ENCODE assay signal across 1 cellular context in the genomic region with DNA sequence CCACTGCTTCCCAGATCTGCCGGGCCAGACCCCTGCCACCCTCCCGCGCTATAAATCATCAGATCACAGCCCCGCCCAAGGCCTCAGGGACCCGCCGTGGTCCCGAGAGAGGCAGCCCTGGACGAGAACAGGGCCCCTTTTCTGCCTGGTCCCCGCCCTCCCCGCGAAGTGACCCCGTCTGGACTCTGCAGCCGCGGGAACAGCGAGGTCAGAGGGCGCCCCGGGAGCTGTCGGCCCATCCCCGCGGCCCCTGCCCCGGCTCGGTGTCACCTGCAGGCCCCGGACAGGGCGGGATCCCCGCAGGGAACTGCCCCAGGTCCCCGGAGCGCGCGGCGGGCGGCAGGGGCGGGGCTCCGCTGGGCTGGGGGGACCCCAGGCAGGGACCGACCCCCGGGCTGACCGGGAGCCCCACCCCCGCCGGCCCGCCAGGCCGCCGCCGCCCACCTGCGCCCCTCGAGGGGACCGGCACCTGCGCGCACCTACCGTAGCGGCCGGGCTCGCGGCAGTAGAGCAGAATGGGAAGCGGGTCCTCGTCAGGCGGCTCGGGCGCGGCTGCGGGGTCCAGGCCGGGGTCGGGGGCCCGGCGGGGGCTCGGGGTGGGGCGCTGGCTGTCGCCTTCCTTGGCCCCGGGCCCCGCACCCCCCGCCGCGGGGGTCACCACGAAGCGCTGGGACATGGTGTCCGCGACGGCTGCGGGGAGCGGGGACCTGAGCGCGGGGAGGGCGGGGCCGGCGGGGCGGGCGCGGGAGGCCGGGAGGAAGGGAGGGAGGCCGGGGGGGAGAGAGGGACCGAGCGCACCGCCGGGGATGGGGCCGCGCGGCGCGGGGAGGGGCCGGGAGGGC.
TF ChIP-seq lines count a peak whose summit lies in the region.

No MANE protein-coding gene starts in this region.

TF ChIP-seq in HepG2, 621 proteins besides CTCF, POLR2A, EP300 and RAD21 (continues in another document):
- TF ChIP-seq, protein P1, sequence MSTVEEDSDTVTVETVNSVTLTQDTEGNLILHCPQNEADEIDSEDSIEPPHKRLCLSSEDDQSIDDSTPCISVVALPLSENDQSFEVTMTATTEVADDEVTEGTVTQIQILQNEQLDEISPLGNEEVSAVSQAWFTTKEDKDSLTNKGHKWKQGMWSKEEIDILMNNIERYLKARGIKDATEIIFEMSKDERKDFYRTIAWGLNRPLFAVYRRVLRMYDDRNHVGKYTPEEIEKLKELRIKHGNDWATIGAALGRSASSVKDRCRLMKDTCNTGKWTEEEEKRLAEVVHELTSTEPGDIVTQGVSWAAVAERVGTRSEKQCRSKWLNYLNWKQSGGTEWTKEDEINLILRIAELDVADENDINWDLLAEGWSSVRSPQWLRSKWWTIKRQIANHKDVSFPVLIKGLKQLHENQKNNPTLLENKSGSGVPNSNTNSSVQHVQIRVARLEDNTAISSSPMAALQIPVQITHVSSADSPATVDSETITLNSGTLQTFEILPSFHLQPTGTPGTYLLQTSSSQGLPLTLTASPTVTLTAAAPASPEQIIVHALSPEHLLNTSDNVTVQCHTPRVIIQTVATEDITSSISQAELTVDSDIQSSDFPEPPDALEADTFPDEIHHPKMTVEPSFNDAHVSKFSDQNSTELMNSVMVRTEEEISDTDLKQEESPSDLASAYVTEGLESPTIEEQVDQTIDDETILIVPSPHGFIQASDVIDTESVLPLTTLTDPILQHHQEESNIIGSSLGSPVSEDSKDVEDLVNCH (CRISPR knock-in tag; IDR thresholded peaks at IDR 0.05): no peak
- TF ChIP-seq ZNF383 (CRISPR knock-in tag; IDR thresholded peaks at IDR 0.05; ENCODE audit: borderline replicate concordance) (no peak), KDM5B (CRISPR knock-in tag; IDR thresholded peaks at IDR 0.05; ENCODE audit: borderline replicate concordance) (no peak), HNRNPL (IDR thresholded peaks at IDR 0.05; ENCODE audit: low read depth, low read length) (no peak), ZNF83 (CRISPR knock-in tag; IDR thresholded peaks at IDR 0.05; ENCODE audit: borderline replicate concordance) (no peak), SIX1 (CRISPR knock-in tag; IDR thresholded peaks at IDR 0.05; ENCODE audit: borderline replicate concordance) (no peak), PHF5A (CRISPR knock-in tag; IDR thresholded peaks at IDR 0.05; ENCODE audit: low read depth, unreplicated experiment) (no peak), ZNF496 (CRISPR knock-in tag; IDR thresholded peaks at IDR 0.05; ENCODE audit: insufficient replicate concordance) (no peak), ZSCAN20 (CRISPR knock-in tag; IDR thresholded peaks at IDR 0.05; ENCODE audit: borderline replicate concordance) (no peak), FOXP1 (IDR thresholded peaks at IDR 0.05) (no peak), FOXP1 (CRISPR knock-in tag; IDR thresholded peaks at IDR 0.05) (no peak), HNF4A (CRISPR knock-in tag; IDR thresholded peaks at IDR 0.05) (peak; percentile 30; the same call in 1 of the 2 replicates), FOXJ3 (CRISPR knock-in tag; IDR thresholded peaks at IDR 0.05; ENCODE audit: borderline replicate concordance) (no peak), ZFP62 (CRISPR knock-in tag; IDR thresholded peaks at IDR 0.05) (no peak), MED8 (CRISPR knock-in tag; IDR thresholded peaks at IDR 0.05; ENCODE audit: insufficient replicate concordance) (no peak), YY1 (IDR thresholded peaks at IDR 0.05; ENCODE audit: insufficient read depth, insufficient replicate concordance, low read depth, low read length) (no peak), KDM3A (CRISPR knock-in tag; IDR thresholded peaks at IDR 0.05; ENCODE audit: low read depth) (no peak), ZZZ3 (CRISPR knock-in tag; IDR thresholded peaks at IDR 0.05; ENCODE audit: borderline replicate concordance) (no peak), ZNF124 (CRISPR knock-in tag; IDR thresholded peaks at IDR 0.05) (no peak), ZNF883 (CRISPR knock-in tag; IDR thresholded peaks at IDR 0.05; ENCODE audit: not compliant biosample characterization) (no peak)
- TF ChIP-seq, protein P2, sequence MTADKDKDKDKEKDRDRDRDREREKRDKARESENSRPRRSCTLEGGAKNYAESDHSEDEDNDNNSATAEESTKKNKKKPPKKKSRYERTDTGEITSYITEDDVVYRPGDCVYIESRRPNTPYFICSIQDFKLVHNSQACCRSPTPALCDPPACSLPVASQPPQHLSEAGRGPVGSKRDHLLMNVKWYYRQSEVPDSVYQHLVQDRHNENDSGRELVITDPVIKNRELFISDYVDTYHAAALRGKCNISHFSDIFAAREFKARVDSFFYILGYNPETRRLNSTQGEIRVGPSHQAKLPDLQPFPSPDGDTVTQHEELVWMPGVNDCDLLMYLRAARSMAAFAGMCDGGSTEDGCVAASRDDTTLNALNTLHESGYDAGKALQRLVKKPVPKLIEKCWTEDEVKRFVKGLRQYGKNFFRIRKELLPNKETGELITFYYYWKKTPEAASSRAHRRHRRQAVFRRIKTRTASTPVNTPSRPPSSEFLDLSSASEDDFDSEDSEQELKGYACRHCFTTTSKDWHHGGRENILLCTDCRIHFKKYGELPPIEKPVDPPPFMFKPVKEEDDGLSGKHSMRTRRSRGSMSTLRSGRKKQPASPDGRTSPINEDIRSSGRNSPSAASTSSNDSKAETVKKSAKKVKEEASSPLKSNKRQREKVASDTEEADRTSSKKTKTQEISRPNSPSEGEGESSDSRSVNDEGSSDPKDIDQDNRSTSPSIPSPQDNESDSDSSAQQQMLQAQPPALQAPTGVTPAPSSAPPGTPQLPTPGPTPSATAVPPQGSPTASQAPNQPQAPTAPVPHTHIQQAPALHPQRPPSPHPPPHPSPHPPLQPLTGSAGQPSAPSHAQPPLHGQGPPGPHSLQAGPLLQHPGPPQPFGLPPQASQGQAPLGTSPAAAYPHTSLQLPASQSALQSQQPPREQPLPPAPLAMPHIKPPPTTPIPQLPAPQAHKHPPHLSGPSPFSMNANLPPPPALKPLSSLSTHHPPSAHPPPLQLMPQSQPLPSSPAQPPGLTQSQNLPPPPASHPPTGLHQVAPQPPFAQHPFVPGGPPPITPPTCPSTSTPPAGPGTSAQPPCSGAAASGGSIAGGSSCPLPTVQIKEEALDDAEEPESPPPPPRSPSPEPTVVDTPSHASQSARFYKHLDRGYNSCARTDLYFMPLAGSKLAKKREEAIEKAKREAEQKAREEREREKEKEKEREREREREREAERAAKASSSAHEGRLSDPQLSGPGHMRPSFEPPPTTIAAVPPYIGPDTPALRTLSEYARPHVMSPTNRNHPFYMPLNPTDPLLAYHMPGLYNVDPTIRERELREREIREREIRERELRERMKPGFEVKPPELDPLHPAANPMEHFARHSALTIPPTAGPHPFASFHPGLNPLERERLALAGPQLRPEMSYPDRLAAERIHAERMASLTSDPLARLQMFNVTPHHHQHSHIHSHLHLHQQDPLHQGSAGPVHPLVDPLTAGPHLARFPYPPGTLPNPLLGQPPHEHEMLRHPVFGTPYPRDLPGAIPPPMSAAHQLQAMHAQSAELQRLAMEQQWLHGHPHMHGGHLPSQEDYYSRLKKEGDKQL (CRISPR knock-in tag; IDR thresholded peaks at IDR 0.05; ENCODE audit: low read depth): no peak
- TF ChIP-seq, protein P3, sequence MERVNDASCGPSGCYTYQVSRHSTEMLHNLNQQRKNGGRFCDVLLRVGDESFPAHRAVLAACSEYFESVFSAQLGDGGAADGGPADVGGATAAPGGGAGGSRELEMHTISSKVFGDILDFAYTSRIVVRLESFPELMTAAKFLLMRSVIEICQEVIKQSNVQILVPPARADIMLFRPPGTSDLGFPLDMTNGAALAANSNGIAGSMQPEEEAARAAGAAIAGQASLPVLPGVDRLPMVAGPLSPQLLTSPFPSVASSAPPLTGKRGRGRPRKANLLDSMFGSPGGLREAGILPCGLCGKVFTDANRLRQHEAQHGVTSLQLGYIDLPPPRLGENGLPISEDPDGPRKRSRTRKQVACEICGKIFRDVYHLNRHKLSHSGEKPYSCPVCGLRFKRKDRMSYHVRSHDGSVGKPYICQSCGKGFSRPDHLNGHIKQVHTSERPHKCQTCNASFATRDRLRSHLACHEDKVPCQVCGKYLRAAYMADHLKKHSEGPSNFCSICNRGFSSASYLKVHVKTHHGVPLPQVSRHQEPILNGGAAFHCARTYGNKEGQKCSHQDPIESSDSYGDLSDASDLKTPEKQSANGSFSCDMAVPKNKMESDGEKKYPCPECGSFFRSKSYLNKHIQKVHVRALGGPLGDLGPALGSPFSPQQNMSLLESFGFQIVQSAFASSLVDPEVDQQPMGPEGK (CRISPR knock-in tag; IDR thresholded peaks at IDR 0.05): 0 out of 2 replicates have a peak, but pooled peaks have one; percentile 33
- TF ChIP-seq, protein P4, sequence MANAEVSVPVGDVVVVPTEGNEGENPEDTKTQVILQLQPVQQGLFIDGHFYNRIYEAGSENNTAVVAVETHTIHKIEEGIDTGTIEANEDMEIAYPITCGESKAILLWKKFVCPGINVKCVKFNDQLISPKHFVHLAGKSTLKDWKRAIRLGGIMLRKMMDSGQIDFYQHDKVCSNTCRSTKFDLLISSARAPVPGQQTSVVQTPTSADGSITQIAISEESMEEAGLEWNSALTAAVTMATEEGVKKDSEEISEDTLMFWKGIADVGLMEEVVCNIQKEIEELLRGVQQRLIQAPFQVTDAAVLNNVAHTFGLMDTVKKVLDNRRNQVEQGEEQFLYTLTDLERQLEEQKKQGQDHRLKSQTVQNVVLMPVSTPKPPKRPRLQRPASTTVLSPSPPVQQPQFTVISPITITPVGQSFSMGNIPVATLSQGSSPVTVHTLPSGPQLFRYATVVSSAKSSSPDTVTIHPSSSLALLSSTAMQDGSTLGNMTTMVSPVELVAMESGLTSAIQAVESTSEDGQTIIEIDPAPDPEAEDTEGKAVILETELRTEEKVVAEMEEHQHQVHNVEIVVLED (CRISPR knock-in tag; IDR thresholded peaks at IDR 0.05; ENCODE audit: borderline replicate concordance): no peak
- TF ChIP-seq, protein P5, sequence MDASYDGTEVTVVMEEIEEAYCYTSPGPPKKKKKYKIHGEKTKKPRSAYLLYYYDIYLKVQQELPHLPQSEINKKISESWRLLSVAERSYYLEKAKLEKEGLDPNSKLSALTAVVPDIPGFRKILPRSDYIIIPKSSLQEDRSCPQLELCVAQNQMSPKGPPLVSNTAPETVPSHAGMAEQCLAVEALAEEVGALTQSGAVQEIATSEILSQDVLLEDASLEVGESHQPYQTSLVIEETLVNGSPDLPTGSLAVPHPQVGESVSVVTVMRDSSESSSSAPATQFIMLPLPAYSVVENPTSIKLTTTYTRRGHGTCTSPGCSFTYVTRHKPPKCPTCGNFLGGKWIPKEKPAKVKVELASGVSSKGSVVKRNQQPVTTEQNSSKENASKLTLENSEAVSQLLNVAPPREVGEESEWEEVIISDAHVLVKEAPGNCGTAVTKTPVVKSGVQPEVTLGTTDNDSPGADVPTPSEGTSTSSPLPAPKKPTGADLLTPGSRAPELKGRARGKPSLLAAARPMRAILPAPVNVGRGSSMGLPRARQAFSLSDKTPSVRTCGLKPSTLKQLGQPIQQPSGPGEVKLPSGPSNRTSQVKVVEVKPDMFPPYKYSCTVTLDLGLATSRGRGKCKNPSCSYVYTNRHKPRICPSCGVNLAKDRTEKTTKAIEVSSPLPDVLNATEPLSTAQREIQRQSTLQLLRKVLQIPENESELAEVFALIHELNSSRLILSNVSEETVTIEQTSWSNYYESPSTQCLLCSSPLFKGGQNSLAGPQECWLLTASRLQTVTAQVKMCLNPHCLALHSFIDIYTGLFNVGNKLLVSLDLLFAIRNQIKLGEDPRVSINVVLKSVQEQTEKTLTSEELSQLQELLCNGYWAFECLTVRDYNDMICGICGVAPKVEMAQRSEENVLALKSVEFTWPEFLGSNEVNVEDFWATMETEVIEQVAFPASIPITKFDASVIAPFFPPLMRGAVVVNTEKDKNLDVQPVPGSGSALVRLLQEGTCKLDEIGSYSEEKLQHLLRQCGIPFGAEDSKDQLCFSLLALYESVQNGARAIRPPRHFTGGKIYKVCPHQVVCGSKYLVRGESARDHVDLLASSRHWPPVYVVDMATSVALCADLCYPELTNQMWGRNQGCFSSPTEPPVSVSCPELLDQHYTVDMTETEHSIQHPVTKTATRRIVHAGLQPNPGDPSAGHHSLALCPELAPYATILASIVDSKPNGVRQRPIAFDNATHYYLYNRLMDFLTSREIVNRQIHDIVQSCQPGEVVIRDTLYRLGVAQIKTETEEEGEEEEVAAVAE (CRISPR knock-in tag; IDR thresholded peaks at IDR 0.05; ENCODE audit: borderline replicate concordance): no peak
- TF ChIP-seq, protein P6, sequence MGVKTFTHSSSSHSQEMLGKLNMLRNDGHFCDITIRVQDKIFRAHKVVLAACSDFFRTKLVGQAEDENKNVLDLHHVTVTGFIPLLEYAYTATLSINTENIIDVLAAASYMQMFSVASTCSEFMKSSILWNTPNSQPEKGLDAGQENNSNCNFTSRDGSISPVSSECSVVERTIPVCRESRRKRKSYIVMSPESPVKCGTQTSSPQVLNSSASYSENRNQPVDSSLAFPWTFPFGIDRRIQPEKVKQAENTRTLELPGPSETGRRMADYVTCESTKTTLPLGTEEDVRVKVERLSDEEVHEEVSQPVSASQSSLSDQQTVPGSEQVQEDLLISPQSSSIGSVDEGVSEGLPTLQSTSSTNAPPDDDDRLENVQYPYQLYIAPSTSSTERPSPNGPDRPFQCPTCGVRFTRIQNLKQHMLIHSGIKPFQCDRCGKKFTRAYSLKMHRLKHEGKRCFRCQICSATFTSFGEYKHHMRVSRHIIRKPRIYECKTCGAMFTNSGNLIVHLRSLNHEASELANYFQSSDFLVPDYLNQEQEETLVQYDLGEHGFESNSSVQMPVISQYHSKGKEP (CRISPR knock-in tag; IDR thresholded peaks at IDR 0.05): no peak
- TF ChIP-seq, protein P7, sequence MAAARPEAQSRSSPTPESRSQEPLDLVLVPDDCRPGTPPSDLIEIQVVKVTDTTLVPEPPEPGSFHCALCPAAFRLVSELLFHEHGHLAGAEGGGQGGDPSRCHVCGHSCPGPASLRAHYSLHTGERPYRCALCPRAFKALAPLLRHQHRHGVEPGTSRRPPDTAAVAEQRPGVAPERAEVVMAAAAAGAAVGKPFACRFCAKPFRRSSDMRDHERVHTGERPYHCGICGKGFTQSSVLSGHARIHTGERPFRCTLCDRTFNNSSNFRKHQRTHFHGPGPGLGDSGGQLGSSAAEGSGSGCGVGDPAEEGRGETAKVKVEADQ (CRISPR knock-in tag; IDR thresholded peaks at IDR 0.05; ENCODE audit: borderline replicate concordance): no peak
- TF ChIP-seq, protein P8, sequence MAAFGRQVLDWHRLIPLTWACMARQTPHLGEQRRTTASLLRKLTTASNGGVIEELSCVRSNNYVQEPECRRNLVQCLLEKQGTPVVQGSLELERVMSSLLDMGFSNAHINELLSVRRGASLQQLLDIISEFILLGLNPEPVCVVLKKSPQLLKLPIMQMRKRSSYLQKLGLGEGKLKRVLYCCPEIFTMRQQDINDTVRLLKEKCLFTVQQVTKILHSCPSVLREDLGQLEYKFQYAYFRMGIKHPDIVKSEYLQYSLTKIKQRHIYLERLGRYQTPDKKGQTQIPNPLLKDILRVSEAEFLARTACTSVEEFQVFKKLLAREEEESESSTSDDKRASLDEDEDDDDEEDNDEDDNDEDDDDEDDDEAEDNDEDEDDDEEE (CRISPR knock-in tag; IDR thresholded peaks at IDR 0.05): no peak
- TF ChIP-seq, protein P9, sequence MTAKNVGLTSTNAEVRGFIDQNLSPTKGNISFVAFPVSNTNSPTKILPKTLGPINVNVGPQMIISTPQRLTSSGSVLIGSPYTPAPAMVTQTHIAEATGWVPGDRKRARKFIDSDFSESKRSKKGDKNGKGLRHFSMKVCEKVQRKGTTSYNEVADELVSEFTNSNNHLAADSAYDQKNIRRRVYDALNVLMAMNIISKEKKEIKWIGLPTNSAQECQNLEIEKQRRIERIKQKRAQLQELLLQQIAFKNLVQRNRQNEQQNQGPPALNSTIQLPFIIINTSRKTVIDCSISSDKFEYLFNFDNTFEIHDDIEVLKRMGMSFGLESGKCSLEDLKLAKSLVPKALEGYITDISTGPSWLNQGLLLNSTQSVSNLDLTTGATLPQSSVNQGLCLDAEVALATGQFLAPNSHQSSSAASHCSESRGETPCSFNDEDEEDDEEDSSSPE (CRISPR knock-in tag; IDR thresholded peaks at IDR 0.05): no peak
